Comparison of ENCODE assay signal across 8 cellular contexts in genomic region chr7:45922810-45923209, GRCh38. TPM values are rescaled to one million over a fixed set of nuclear protein-coding genes. Genes with fewer than 3 reads are reported as not detected.
DNase-seq lines count a peak whose midpoint lies in the region; ATAC-seq and TF ChIP-seq lines count a peak whose summit lies in the region.

No MANE protein-coding gene starts in this region.

- peak overlapping the region; percentile 63 to 81 for H3K4me3 Mint-ChIP-seq in activated T-cell treated with anti-CD3 and anti-CD28 coated beads, Interleukin-2, amount 50 U/mL, for 72 hours
- H3K4me3 Mint-ChIP-seq in activated naive CD8-positive, alpha-beta T cell: peak overlapping the region; percentile 62
- H3K4me3 Mint-ChIP-seq in immature natural killer cell: peak overlapping the region; percentile 12 to 76 (median 69)

- H3K4me1 ChIP-seq in transverse colon: peaks cover 0 to 27% (median 19%) of the 10 kb centered on the region in 4 donors

- peaks cover 59% of the 10 kb centered on the region for H3K27me3 ChIP-seq in transverse colon

- peak; percentile 63 to 73 for ATAC-seq in activated T-cell treated with anti-CD3 and anti-CD28 coated beads, Interleukin-2, amount 50 U/mL, for 72 hours (replicated peaks in 1 of 2)
- ATAC-seq in HG03175 (IDR thresholded peaks at IDR 0.05; ENCODE audit: unreplicated experiment): no peak
- no peak for ATAC-seq in HG03159 (IDR thresholded peaks at IDR 0.05; ENCODE audit: unreplicated experiment)
- no peak for ATAC-seq in GM21515 (IDR thresholded peaks at IDR 0.05; ENCODE audit: unreplicated experiment)

- H3K27me3 Mint-ChIP-seq in activated T-cell treated with anti-CD3 and anti-CD28 coated beads, Interleukin-2, amount 50 U/mL, for 72 hours (ENCODE audit: low read depth): peaks cover 38% of the 10 kb centered on the region
- peaks cover 32% of the 10 kb centered on the region for H3K27me3 Mint-ChIP-seq in activated naive CD8-positive, alpha-beta T cell
- H3K27me3 Mint-ChIP-seq in immature natural killer cell (ENCODE audit: low read depth in 3 of 3): peaks cover 1 to 16% (median 9%) of the 10 kb centered on the region in 3 donors

- 7 to 11% methylated on average over 10 to 11 of the region's 11 CpGs for WGBS in transverse colon (ENCODE audit: low coverage in 1 of 2), 2 donors

- no peak for TF ChIP-seq CTCF in transverse colon (IDR thresholded peaks at IDR 0.05)

- H3K9me3 ChIP-seq in transverse colon: no peaks in the 10 kb centered on the region

- TF ChIP-seq POLR2A in transverse colon (IDR thresholded peaks at IDR 0.05): no peak

- H3K4me3 ChIP-seq in transverse colon: peak overlapping the region in 2 of 4 donors; percentile 2 to 58

- peaks cover 28% of the 10 kb centered on the region for H3K4me1 Mint-ChIP-seq in activated T-cell treated with anti-CD3 and anti-CD28 coated beads, Interleukin-2, amount 50 U/mL, for 72 hours (ENCODE audit: low read depth)
- peaks cover 27% of the 10 kb centered on the region for H3K4me1 Mint-ChIP-seq in activated naive CD8-positive, alpha-beta T cell (ENCODE audit: low read depth)
- peaks cover 15 to 31% of the 10 kb centered on the region in 2 donors for H3K4me1 Mint-ChIP-seq in immature natural killer cell

- no peaks in the 10 kb centered on the region for H3K36me3 Mint-ChIP-seq in activated T-cell treated with anti-CD3 and anti-CD28 coated beads, Interleukin-2, amount 50 U/mL, for 72 hours (ENCODE audit: insufficient read depth in 2 of 2)
- no peaks in the 10 kb centered on the region for H3K36me3 Mint-ChIP-seq in activated naive CD8-positive, alpha-beta T cell
- H3K36me3 Mint-ChIP-seq in immature natural killer cell: no peaks in the 10 kb centered on the region

- in situ Hi-C loops in transverse colon (cut with MboI; ENCODE audit: low pct_ligation_motif_present in 1 of 4, low pct_unique_long_range_greater_than_20kb in 1 of 4, low sequenced_read_pairs in 3 of 4): loop anchor here in 3 of 4 donors (5.0 to 25.0 kb wide), 5 partner anchors 429 to 1264 kb away; no protein-coding TSS in a partner anchor

- intact Hi-C loops in transverse colon (cut with DNase I; ENCODE audit: low total_unique reads): loop anchor here (2.0 kb wide), 1 partner anchor 1168 kb away; no protein-coding TSS in a partner anchor

- TF ChIP-seq EP300 in transverse colon (IDR thresholded peaks at IDR 0.05; ENCODE audit: low read depth): no peak

- H3K27ac Mint-ChIP-seq in activated T-cell treated with anti-CD3 and anti-CD28 coated beads, Interleukin-2, amount 50 U/mL, for 72 hours: peak overlapping the region; percentile 15
- no peak overlapping the region for H3K27ac Mint-ChIP-seq in activated naive CD8-positive, alpha-beta T cell
- peak overlapping the region in 3 of 6 donors; percentile 37 to 82 (median 76) for H3K27ac Mint-ChIP-seq in immature natural killer cell

- DNase-seq in activated T-cell treated with anti-CD3 and anti-CD28 coated beads, Interleukin-2, amount 50 U/mL, for 72 hours: peak; percentile 27 to 28
- no peak for DNase-seq in activated T-cell treated with anti-CD3 and anti-CD28 coated beads, Interleukin-2, amount 50 U/mL, for 48 hours
- DNase-seq in immature natural killer cell (no peak), transverse colon (no peak)

- no peaks in the 10 kb centered on the region for H3K9me3 Mint-ChIP-seq in activated T-cell treated with anti-CD3 and anti-CD28 coated beads, Interleukin-2, amount 50 U/mL, for 72 hours
- H3K9me3 Mint-ChIP-seq in activated naive CD8-positive, alpha-beta T cell (ENCODE audit: low read depth): no peaks in the 10 kb centered on the region
- peaks cover 0 to 2% (median 0%) of the 10 kb centered on the region in 6 donors for H3K9me3 Mint-ChIP-seq in immature natural killer cell

- H3K36me3 ChIP-seq in transverse colon: no peaks in the 10 kb centered on the region

- peak overlapping the region; percentile 7 to 76 (median 40) for H3K27ac ChIP-seq in transverse colon

RNA-seq across cellular contexts. Expression of gene IGFBP3, which starts 1.7 kb away (rescaled TPM):
- total RNA-seq in activated T-cell treated with anti-CD3 and anti-CD28 coated beads, Interleukin-2, amount 50 U/mL, for 72 hours: 1 to 10 TPM in 1 of 2 donors, under 1 TPM in 1; 0.34 to 2.0 TPM
- polyA plus RNA-seq in immature natural killer cell: 1 to 10 TPM in 1 of 3 donors, under 1 TPM in 1, not detected in 1; 0.53 to 3.1 TPM
- total RNA-seq in transverse colon: 100 to 1,000 TPM in 1 of 4 donors, 10 to 100 TPM in 3; 25.4 to 118 (median 57.6) TPM

RNA-seq across cellular contexts. Expression of gene IGFBP1, which starts 34.5 kb away (rescaled TPM):
- total RNA-seq in activated T-cell treated with anti-CD3 and anti-CD28 coated beads, Interleukin-2, amount 50 U/mL, for 72 hours: not detected
- not detected for polyA plus RNA-seq in immature natural killer cell
- total RNA-seq in transverse colon: not detected

RNA-seq across cellular contexts. Expression of gene CCDC201, which starts 49.9 kb away (rescaled TPM):
- total RNA-seq in activated T-cell treated with anti-CD3 and anti-CD28 coated beads, Interleukin-2, amount 50 U/mL, for 72 hours: not detected
- polyA plus RNA-seq in immature natural killer cell: not detected
- total RNA-seq in transverse colon: not detected

Comparison
In these comparisons a context has a peak if more than half of its experiments do, and no peak if none do; other contexts are left out.
1. DNase-seq: peak in activated T-cell treated with anti-CD3 and anti-CD28 coated beads, Interleukin-2, amount 50 U/mL, for 72 hours (2 of 2); none in activated T-cell treated with anti-CD3 and anti-CD28 coated beads, Interleukin-2, amount 50 U/mL, for 48 hours (0 of 2), immature natural killer cell (0 of 3) and transverse colon (single experiment).
2. ATAC-seq: peak in activated T-cell treated with anti-CD3 and anti-CD28 coated beads, Interleukin-2, amount 50 U/mL, for 72 hours (2 of 2); none in HG03175 (single experiment), HG03159 (single experiment) and GM21515 (single experiment).
3. RNA of gene IGFBP3, which starts 1.7 kb away (total RNA-seq): 25.4 to 118 TPM in transverse colon; 0.34 to 2.0 TPM in activated T-cell treated with anti-CD3 and anti-CD28 coated beads, Interleukin-2, amount 50 U/mL, for 72 hours; every median in the first group is over 4 times any median in the second.
4. Peak in every context shown above with its lines, with median percentiles within 50 percentile points of each other: H3K4me3 Mint-ChIP-seq.